ENCODE assay signal across 18 cellular contexts in genomic region chr10:99920901-99921300, GRCh38.
DNase-seq lines count a peak whose midpoint lies in the region; ATAC-seq and TF ChIP-seq lines count a peak whose summit lies in the region.
"Had no signal": no experiment of that assay in that cellular context is flagged by ENCODE, and none has a peak within 500 bp of the region (broad histone marks: within the 10 kb centered on the region; RNA-seq: fewer than 3 reads in every experiment).

No MANE protein-coding gene starts in this region.

- H3K4me3 ChIP-seq in epithelial cell of esophagus (ENCODE audit: low read length) (no peak overlapping the region), mucosa of rectum (ENCODE audit: low read length in 2 of 2) (peak overlapping the region; percentile 24 to 53), A673 (ENCODE audit: low read depth, low read length, poor library complexity, severe bottlenecking) (no peak overlapping the region)
- H3K4me3 ChIP-seq: adrenal gland, SK-N-MC had no signal

- TF ChIP-seq CTCF in epithelial cell of esophagus (IDR thresholded peaks at IDR 0.05; ENCODE audit: insufficient read depth, low read depth, low read length, missing control alignments) (no peak), A673 (conservative IDR thresholded peaks at IDR 0.05; ENCODE audit: low read depth, low read length) (no peak)

- no peak for ATAC-seq in left ventricle myocardium superior
- ATAC-seq: stimulated activated effector memory CD8-positive, alpha-beta T cell treated with anti-CD3 and anti-CD28 coated beads, Interleukin-12 subunit alpha, Interleukin-12 subunit beta, amount 100 ng/mL, for 72 hours had no signal

- CTCF ChIA-PET in A673 (lab: Charles Lee): no interaction called here

- H3K4me1 ChIP-seq in mucosa of rectum (ENCODE audit: control insufficient read depth in 2 of 2, insufficient read depth in 2 of 2, low read length in 2 of 2) (peaks cover 41 to 71% of the 10 kb centered on the region in 2 donors), A673 (ENCODE audit: insufficient read depth, low read length, poor library complexity, severe bottlenecking) (peaks cover 23% of the 10 kb centered on the region)
- H3K4me1 ChIP-seq: BE2C had no signal

- H3K27ac ChIP-seq in mucosa of rectum (ENCODE audit: low read depth in 2 of 2, low read length in 2 of 2): peak overlapping the region; percentile 84 to 91
- no peak overlapping the region for H3K27ac ChIP-seq in A673 (ENCODE audit: low read depth, low read length, poor library complexity, severe bottlenecking)
- H3K27ac ChIP-seq: adrenal gland, parathyroid adenoma, SK-N-MC had no signal

- no peaks in the 10 kb centered on the region for H3K27me3 ChIP-seq in mucosa of rectum (ENCODE audit: control insufficient read depth in 2 of 2, insufficient read depth in 2 of 2, low read length in 2 of 2)
- no peaks in the 10 kb centered on the region for H3K27me3 ChIP-seq in A673 (replicated peaks; ENCODE audit: insufficient read depth, low read depth, low read length, poor library complexity)
- H3K27me3 ChIP-seq: adrenal gland, BE2C had no signal

- H3K9me3 ChIP-seq in mucosa of rectum (ENCODE audit: control insufficient read depth in 2 of 2, low read length in 2 of 2) (no peaks in the 10 kb centered on the region), A673 (ENCODE audit: low read depth, low read length, poor library complexity, severe bottlenecking) (no peaks in the 10 kb centered on the region)
- H3K9me3 ChIP-seq: adrenal gland, BE2C had no signal

- peak; percentile 52 for DNase-seq in EH (ENCODE audit: low read depth)
- peak; percentile 46 for DNase-seq in NOMO-1 treated with dmso at 0.1 percent for 144 hours (lab: John Stamatoyannopoulos, UW; ENCODE audit: unreplicated experiment)
- DNase-seq in epithelial cell of esophagus (ENCODE audit: low read depth): peak; percentile 92
- DNase-seq in A673 (ENCODE audit: low spot score): no peak
- no peak for DNase-seq in left ventricle myocardium superior
- DNase-seq in AG20443 (ENCODE audit: low spot score): no peak
- DNase-seq in stimulated activated naive CD4-positive, alpha-beta T cell treated with Interleukin-2 at 50 U/mL for 16 hours (lab: John Stamatoyannopoulos, UW): no peak
- DNase-seq: activated T-cell treated with anti-CD3 and anti-CD28 coated beads, Interleukin-2, amount 50 U/mL, for 48 hours; adrenal gland; BE2C; effector CD8-positive, alpha-beta T cell; hippocampal formation; NCI-H1092 treated with DMSO at 0.1 percent for 48 hours; NCI-H774 had no signal

- intact Hi-C loops in A673 (cut with micrococcal nuclease; ENCODE audit: unreplicated experiment): no loop called here
- intact Hi-C loops in left ventricle myocardium superior (cut with micrococcal nuclease): no loop called here

- H3K36me3 ChIP-seq in mucosa of rectum (ENCODE audit: control insufficient read depth in 2 of 2, insufficient read depth in 2 of 2, low read length in 2 of 2) (peaks cover 0 to 3% of the 10 kb centered on the region in 2 donors), A673 (ENCODE audit: insufficient read depth, low read length, poor library complexity, severe bottlenecking) (no peaks in the 10 kb centered on the region)
- H3K36me3 ChIP-seq: adrenal gland, BE2C had no signal

- POLR2A ChIA-PET in A673 (lab: Charles Lee; ENCODE audit: low non-redundant PET): no interaction called here

- H3K9ac ChIP-seq in mucosa of rectum (ENCODE audit: low read depth in 1 of 2, low read length in 2 of 2): peak overlapping the region; percentile 52 to 65
- H3K9ac ChIP-seq: parathyroid adenoma had no signal

- no TSS peak for BruUV-seq in A673 (replicated peaks; lab: Mats Ljungman, UMichigan)

Comparison
In these comparisons a context has a peak if more than half of its experiments do, and no peak if none do; other contexts are left out.
1. DNase-seq: peak in EH (single experiment), NOMO-1 treated with dmso at 0.1 percent for 144 hours (single experiment) and epithelial cell of esophagus (single experiment); none in A673 (single experiment), left ventricle myocardium superior (single experiment), AG20443 (single experiment) and stimulated activated naive CD4-positive, alpha-beta T cell treated with Interleukin-2 at 50 U/mL for 16 hours (single experiment).
2. H3K4me3 ChIP-seq: peak in mucosa of rectum (2 of 2); none in epithelial cell of esophagus (single experiment) and A673 (single experiment).